8 cellular contexts compared by ENCODE assay signal in genomic region chr5:180072256-180072548, GRCh38. TPM values are rescaled to one million over a fixed set of nuclear protein-coding genes. Genes with fewer than 3 reads are reported as not detected.
DNase-seq lines count a peak whose midpoint lies in the region; ATAC-seq and TF ChIP-seq lines count a peak whose summit lies in the region.

No MANE protein-coding gene starts in this region.

- peak overlapping the region; percentile 73 to 96 (median 80) for H3K27ac Mint-ChIP-seq in CD8-positive, alpha-beta memory T cell

- CTCF ChIA-PET in CD8-positive, alpha-beta memory T cell (lab: Charles Lee): no interaction called here

- H3K27ac ChIP-seq in CD8-positive, alpha-beta memory T cell (ENCODE audit: low read depth, low read length): peak overlapping the region; percentile 38
- H3K27ac ChIP-seq in esophagus (ENCODE audit: low read depth in 2 of 2, low read length in 1 of 2): peak overlapping the region; percentile 95 to 97

- peak overlapping the region; percentile 82 to 87 (median 83) for H3K4me3 Mint-ChIP-seq in CD8-positive, alpha-beta memory T cell

- H3K27me3 Mint-ChIP-seq in CD8-positive, alpha-beta memory T cell: peaks cover 5% of the 10 kb centered on the region in 2 donors

- H3K36me3 Mint-ChIP-seq in CD8-positive, alpha-beta memory T cell: no peaks in the 10 kb centered on the region

- intact Hi-C loops in sciatic nerve (cut with DNase I): no loop called here

- DNase-seq in CD8-positive, alpha-beta memory T cell: no peak
- DNase-seq in sciatic nerve (ENCODE audit: low spot score) (no peak), SKM-1 treated with dmso at 0.1 percent for 144 hours (lab: John Stamatoyannopoulos, UW; ENCODE audit: unreplicated experiment) (no peak), NCI-H2081 (lab: John Stamatoyannopoulos, UW) (no peak)
- DNase-seq in activated CD4-positive, CD25-positive, alpha-beta regulatory T cell (lab: John Stamatoyannopoulos, UW): no peak

- no peaks in the 10 kb centered on the region for H3K36me3 ChIP-seq in CD8-positive, alpha-beta memory T cell (ENCODE audit: insufficient read depth, low read length)
- no peaks in the 10 kb centered on the region for H3K36me3 ChIP-seq in esophagus (ENCODE audit: control insufficient read depth in 2 of 2, insufficient read depth in 2 of 2, low read length in 1 of 2)

- peaks cover 4% of the 10 kb centered on the region for H3K27me3 ChIP-seq in CD8-positive, alpha-beta memory T cell (ENCODE audit: insufficient read depth, low read length, poor library complexity, severe bottlenecking)
- H3K27me3 ChIP-seq in esophagus (ENCODE audit: control insufficient read depth in 1 of 2, insufficient read depth in 2 of 2, low read length in 2 of 2): no peaks in the 10 kb centered on the region

- 13 to 17% methylated on average over 14 of the region's 14 CpGs for WGBS in esophagus, 2 donors

- peaks cover 22% of the 10 kb centered on the region for H3K4me1 ChIP-seq in CD8-positive, alpha-beta memory T cell (ENCODE audit: insufficient read depth, low read length)
- H3K4me1 ChIP-seq in esophagus (ENCODE audit: control insufficient read depth in 2 of 2, insufficient read depth in 2 of 2, low read length in 1 of 2): peaks cover 0 to 8% of the 10 kb centered on the region in 2 donors

- H3K9me3 Mint-ChIP-seq in CD8-positive, alpha-beta memory T cell: no peaks in the 10 kb centered on the region

- ATAC-seq in SK-N-SH treated with all-trans-retinoic acid at 6 μM for 48 hours (no peak), sciatic nerve (peak; percentile 2), GM21528 (IDR thresholded peaks at IDR 0.05; ENCODE audit: low FRiP score, unreplicated experiment) (no peak)

- POLR2A ChIA-PET in CD8-positive, alpha-beta memory T cell (lab: Charles Lee): no interaction called here

- peak overlapping the region; percentile 56 for H3K4me3 ChIP-seq in CD8-positive, alpha-beta memory T cell (ENCODE audit: low read length)
- peak overlapping the region; percentile 82 to 88 for H3K4me3 ChIP-seq in esophagus (ENCODE audit: low read depth in 1 of 2, low read length in 2 of 2)

- no peaks in the 10 kb centered on the region for H3K9me3 ChIP-seq in CD8-positive, alpha-beta memory T cell (ENCODE audit: low read length)
- H3K9me3 ChIP-seq in esophagus (ENCODE audit: control insufficient read depth in 2 of 2, insufficient read depth in 1 of 2, low read depth in 1 of 2, low read length in 1 of 2): peaks cover 0 to 3% of the 10 kb centered on the region in 2 donors

- peaks cover 27 to 30% (median 29%) of the 10 kb centered on the region in 3 donors for H3K4me1 Mint-ChIP-seq in CD8-positive, alpha-beta memory T cell

TF ChIP-seq in SK-N-SH treated with all-trans-retinoic acid at 6 μM for 48 hours, 23 proteins besides CTCF, POLR2A, EP300 and RAD21:
- no peak for TF ChIP-seq ISL1 (CRISPR knock-in tag; IDR thresholded peaks at IDR 0.05)
- 0 out of 2 replicates have a peak, but pooled peaks have one; percentile 5 for TF ChIP-seq BACH2 (CRISPR knock-in tag; IDR thresholded peaks at IDR 0.05; ENCODE audit: borderline replicate concordance)

RNA-seq across cellular contexts. Expression of gene RNF130, which starts 0.6 kb away (rescaled TPM):
- total RNA-seq in CD8-positive, alpha-beta memory T cell: 10 to 100 TPM; 15.7 to 15.9 TPM
- polyA plus RNA-seq in CD8-positive, alpha-beta memory T cell: 22.7 TPM
- polyA plus RNA-seq in esophagus: 10 to 100 TPM in 1 of 2 donors, 1 to 10 TPM in 1; 6.1 to 13.2 TPM
- total RNA-seq in sciatic nerve: 118 TPM
